25 cellular contexts compared by ENCODE assay signal in the genomic region with DNA sequence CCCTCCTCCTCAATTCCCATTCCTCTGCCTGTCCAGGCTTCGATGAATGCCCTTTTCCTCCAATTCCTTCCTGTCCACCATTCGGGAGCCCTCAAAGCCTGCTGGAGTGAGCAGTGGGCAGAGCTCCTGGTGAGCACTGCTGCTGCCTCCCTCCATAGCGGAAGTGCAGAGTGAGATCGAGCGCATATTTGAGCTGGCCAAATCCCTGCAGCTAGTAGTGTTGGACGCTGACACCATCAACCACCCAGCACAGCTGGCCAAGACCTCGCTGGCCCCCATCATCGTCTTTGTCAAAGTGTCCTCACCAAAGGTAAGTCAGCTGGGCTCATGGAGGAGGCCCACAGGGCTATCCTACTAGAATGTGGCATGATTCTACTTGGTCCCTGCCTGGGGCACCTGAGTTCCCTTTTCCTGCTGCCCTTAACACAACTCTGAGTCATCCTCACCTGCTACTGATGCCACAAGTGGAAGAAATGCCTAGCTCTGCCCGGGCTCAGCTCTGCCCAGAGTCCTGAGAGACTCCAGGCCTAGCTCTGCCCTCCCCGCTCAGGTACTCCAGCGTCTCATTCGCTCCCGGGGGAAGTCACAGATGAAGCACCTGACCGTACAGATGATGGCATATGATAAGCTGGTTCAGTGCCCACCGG. TPM values are rescaled to one million over a fixed set of nuclear protein-coding genes. Genes with fewer than 3 reads are reported as not detected.
A peak's percentile ranks its signal among the peaks of the same experiment; 100 is the strongest.
DNase-seq lines count a peak whose midpoint lies in the region; ATAC-seq and TF ChIP-seq lines count a peak whose summit lies in the region.
"Had no signal": no experiment of that assay in that cellular context is flagged by ENCODE, and none has a peak within 500 bp of the region (broad histone marks: within the 10 kb centered on the region; RNA-seq: fewer than 3 reads in every experiment).

No MANE protein-coding gene starts in this region.

- no peaks in the 10 kb centered on the region for H3K9me3 ChIP-seq in osteoblast (ENCODE audit: low read depth, low read length)
- H3K9me3 ChIP-seq: body of pancreas, heart left ventricle, SK-N-SH, suprapubic skin, upper lobe of right lung had no signal

- ATAC-seq in HG02970 (IDR thresholded peaks at IDR 0.05; ENCODE audit: low FRiP score, unreplicated experiment) (no peak), left cardiac atrium (no peak)
- ATAC-seq: activated CD4-positive, alpha-beta T cell treated with anti-CD3 and anti-CD28 coated beads for 36 hours; body of pancreas; heart left ventricle; sciatic nerve; upper lobe of right lung had no signal

- H3K27ac ChIP-seq in osteoblast (ENCODE audit: low read depth, low read length): no peak overlapping the region
- H3K27ac ChIP-seq: body of pancreas, heart left ventricle, suprapubic skin, upper lobe of right lung had no signal

- no peaks in the 10 kb centered on the region for H3K27me3 ChIP-seq in osteoblast (ENCODE audit: insufficient read depth, low read length)
- H3K27me3 ChIP-seq: body of pancreas, heart left ventricle, suprapubic skin, upper lobe of right lung had no signal

- H3K4me3 ChIP-seq in osteoblast (ENCODE audit: insufficient read depth, low read length): no peak overlapping the region
- H3K4me3 ChIP-seq: body of pancreas, heart left ventricle, suprapubic skin, upper lobe of right lung had no signal

- H3K27ac Mint-ChIP-seq in endothelial cell (ENCODE audit: unreplicated experiment): peak overlapping the region; percentile 73
- H3K27ac Mint-ChIP-seq: activated CD4-positive, alpha-beta T cell treated with anti-CD3 and anti-CD28 coated beads for 36 hours; memory B cell had no signal

- peaks cover 17% of the 10 kb centered on the region for H3K27me3 Mint-ChIP-seq in endothelial cell (ENCODE audit: unreplicated experiment)
- H3K27me3 Mint-ChIP-seq: activated CD4-positive, alpha-beta T cell treated with anti-CD3 and anti-CD28 coated beads for 36 hours; memory B cell had no signal

- TF ChIP-seq CTCF in endothelial cell (IDR thresholded peaks at IDR 0.05; ENCODE audit: unreplicated experiment) (no peak), osteoblast (IDR thresholded peaks at IDR 0.05; ENCODE audit: extremely low read depth, low read depth, low read length) (no peak)

- H4K20me1 ChIP-seq in osteoblast (ENCODE audit: insufficient read depth, low read length): peaks cover 2% of the 10 kb centered on the region

- H3K4me1 ChIP-seq in osteoblast (ENCODE audit: insufficient read depth, low read length): no peaks in the 10 kb centered on the region
- H3K4me1 ChIP-seq: body of pancreas, heart left ventricle, upper lobe of right lung had no signal

- intact Hi-C loops in left cardiac atrium (cut with DNase I): no loop called here

- H2AFZ ChIP-seq in osteoblast (ENCODE audit: low read length): no peak overlapping the region

- DNase-seq in DMS53 (lab: John Stamatoyannopoulos, UW) (peak; percentile 88), HT-29 (ENCODE audit: low spot score) (peak; percentile 38), endothelial cell (ENCODE audit: low spot score) (no peak), osteoblast (ENCODE audit: insufficient read length, low spot score, missing footprints) (peak; percentile 59), NCI-H1417 treated with DMSO at 0.1 percent for 48 hours (lab: John Stamatoyannopoulos, UW) (no peak), left cardiac atrium (no peak)
- DNase-seq: activated CD4-positive, alpha-beta T cell treated with anti-CD3 and anti-CD28 coated beads for 36 hours; activated T-cell treated with anti-CD3 and anti-CD28 coated beads, Interleukin-2, amount 50 U/mL, for 1 hour; body of pancreas; EL; heart left ventricle; NCI-H1417; NCI-H2081; NCI-H446; RPMI8226; SK-N-SH; stimulated activated CD4-positive, alpha-beta T cell treated with anti-CD3 and anti-CD28 coated beads, Interleukin-12 subunit alpha, Interleukin-12 subunit beta, amount 100 ng/mL, for 4 hours; stimulated activated CD4-positive, alpha-beta T cell treated with anti-CD3 and anti-CD28 coated beads, Interleukin-4, amount 100 ng/mL, for 1 hour; T-helper 2 cell; upper lobe of right lung had no signal

- H3K9me3 Mint-ChIP-seq in endothelial cell (ENCODE audit: unreplicated experiment): no peaks in the 10 kb centered on the region
- H3K9me3 Mint-ChIP-seq: CD14-positive monocyte, memory B cell had no signal

- no peaks in the 10 kb centered on the region for H3K79me2 ChIP-seq in osteoblast (ENCODE audit: insufficient read depth, low read length)

- H3K4me2 ChIP-seq in osteoblast (ENCODE audit: insufficient read depth, low read length): no peak overlapping the region
- H3K4me2 ChIP-seq: SK-N-SH had no signal

- H3K4me3 Mint-ChIP-seq in endothelial cell (ENCODE audit: unreplicated experiment): peak overlapping the region; percentile 81
- H3K4me3 Mint-ChIP-seq: activated CD4-positive, alpha-beta T cell treated with anti-CD3 and anti-CD28 coated beads for 36 hours; CD14-positive monocyte; memory B cell had no signal

- H3K36me3 Mint-ChIP-seq in endothelial cell (ENCODE audit: low read depth, unreplicated experiment): peaks cover 43% of the 10 kb centered on the region

- H3K4me1 Mint-ChIP-seq in endothelial cell (ENCODE audit: unreplicated experiment): peaks cover 11% of the 10 kb centered on the region
- H3K4me1 Mint-ChIP-seq: activated CD4-positive, alpha-beta T cell treated with anti-CD3 and anti-CD28 coated beads for 36 hours had no signal

- peaks cover 43% of the 10 kb centered on the region for H3K36me3 ChIP-seq in osteoblast (ENCODE audit: insufficient read depth, low read length)

RNA-seq across cellular contexts. Expression of gene CACNB3, which starts 8.0 kb away (rescaled TPM):
- total RNA-seq in HT-29 (2014; rRNA removed; shearing (Covaris generic)): 19.8 and 22.4 TPM in 2 replicates
- total RNA-seq in endothelial cell (ENCODE audit: unreplicated experiment): 83.1 TPM
- 10.9 and 15.2 TPM in 2 replicates for total RNA-seq in osteoblast
- 1 to 10 TPM; 8.8 to 9.5 TPM for total RNA-seq in left cardiac atrium

RNA-seq across cellular contexts. Expression of gene DDX23, which starts 25.6 kb away (rescaled TPM):
- total RNA-seq in HT-29 (2014; rRNA removed; shearing (Covaris generic)): 103 and 104 TPM in 2 replicates
- total RNA-seq in endothelial cell (ENCODE audit: unreplicated experiment): 96.2 TPM
- total RNA-seq in osteoblast: 48.6 and 53.6 TPM in 2 replicates
- 10 to 100 TPM; 34.7 to 37.5 TPM for total RNA-seq in left cardiac atrium

RNA-seq across cellular contexts. Expression of gene ADCY6, which starts 37.4 kb away (rescaled TPM):
- total RNA-seq in HT-29 (2014; rRNA removed; shearing (Covaris generic)): 46.3 and 47.4 TPM in 2 replicates
- total RNA-seq in endothelial cell (ENCODE audit: unreplicated experiment) (31.6 TPM), osteoblast (30.8 and 33.0 TPM in 2 replicates), left cardiac atrium (100 to 1,000 TPM in 1 of 2 donors, 10 to 100 TPM in 1; 51.5 to 113 TPM)

RNA-seq across cellular contexts. Expression of gene RND1, which starts 39.3 kb away (rescaled TPM):
- total RNA-seq in HT-29 (2014; rRNA removed; shearing (Covaris generic)): 8.7 and 9.8 TPM in 2 replicates
- total RNA-seq in endothelial cell (ENCODE audit: unreplicated experiment) (1.0 TPM), osteoblast (0.29 and 0.36 TPM in 2 replicates), left cardiac atrium (under 1 TPM; 0.56 to 0.79 TPM)

Comparison
In these comparisons a context has a peak if more than half of its experiments do, and no peak if none do; other contexts are left out.
1. DNase-seq: peak in DMS53 (single experiment), HT-29 (single experiment) and osteoblast (single experiment); none in endothelial cell (single experiment), NCI-H1417 treated with DMSO at 0.1 percent for 48 hours (single experiment) and left cardiac atrium (single experiment).